ENCODE assay signal across 1 cellular context in the genomic region with DNA sequence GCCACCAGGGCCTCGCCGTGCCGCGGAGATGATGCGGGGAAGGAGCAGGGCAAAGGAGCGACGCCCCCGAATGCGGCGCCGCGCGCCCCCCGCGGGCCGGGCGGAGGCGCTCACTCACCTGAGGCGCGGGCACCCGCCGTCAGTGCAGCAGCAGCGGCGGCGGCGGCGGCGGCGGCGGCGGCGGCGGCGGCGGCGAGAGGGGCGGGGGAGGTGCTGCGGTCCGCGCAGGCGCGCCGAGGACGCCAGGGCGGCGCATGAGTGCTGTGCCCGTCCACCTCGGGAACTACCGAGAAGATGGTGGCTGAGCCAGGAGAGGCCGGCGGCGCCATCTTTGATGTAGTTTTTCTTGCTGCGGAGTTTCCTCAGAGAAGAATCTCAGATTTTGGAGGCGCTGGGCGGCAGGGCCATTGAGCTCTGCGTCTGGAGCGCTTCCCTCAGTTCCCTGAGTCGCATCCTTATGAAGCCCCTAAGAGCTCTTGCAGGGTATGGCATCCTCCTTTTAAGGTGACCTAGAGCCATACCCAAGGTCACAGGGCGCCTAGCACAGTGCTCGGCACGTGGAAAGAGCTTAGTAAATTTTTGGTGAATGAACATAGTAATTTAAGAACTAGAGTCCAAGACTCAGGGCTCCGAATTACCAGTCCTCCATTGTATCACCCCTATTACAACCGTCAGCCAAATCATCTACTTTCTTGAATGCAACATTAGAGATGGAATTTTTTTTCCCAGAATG.
TF ChIP-seq lines count a peak whose summit lies in the region.

A gene (minus strand): TSS at position 164 of the 733 bp plus-strand sequence. CDS start 24,355 bp downstream, outside the sequence.

TF ChIP-seq in H1, 55 proteins besides CTCF, POLR2A, EP300 and RAD21 (continued from another document):
- TF ChIP-seq GTF2F1 (IDR thresholded peaks at IDR 0.05; ENCODE audit: borderline replicate concordance, low read depth, low read length) (no peak), CREB1 (IDR thresholded peaks at IDR 0.05) (peak; percentile 75), RXRA (IDR thresholded peaks at IDR 0.05; ENCODE audit: insufficient read depth, low read depth, low read length) (no peak), SIX5 (IDR thresholded peaks at IDR 0.05; ENCODE audit: low read depth, low read length) (peak; percentile 56), TAF1 (IDR thresholded peaks at IDR 0.05; ENCODE audit: low read depth, low read length) (peak; percentile 64; the same call in 1 of the 2 replicates), KDM4A (IDR thresholded peaks at IDR 0.05; ENCODE audit: low read depth, low read length, severe bottlenecking) (peak; percentile 20), CHD2 (IDR thresholded peaks at IDR 0.05; ENCODE audit: low read length) (no peak), JUND (IDR thresholded peaks at IDR 0.05; ENCODE audit: low read length) (no peak), TBP (IDR thresholded peaks at IDR 0.05; ENCODE audit: low read depth, low read length) (peak; percentile 15; the same call in 1 of the 2 replicates), YY1 (IDR thresholded peaks at IDR 0.05; ENCODE audit: low read depth, low read length) (peak; percentile 100), TEAD4 (IDR thresholded peaks at IDR 0.05; ENCODE audit: low read depth, low read length) (no peak), SP1 (IDR thresholded peaks at IDR 0.05; ENCODE audit: low read depth, low read length) (no peak), NRF1 (IDR thresholded peaks at IDR 0.05; ENCODE audit: low read depth, low read length) (peak; percentile 57), GABPA (IDR thresholded peaks at IDR 0.05; ENCODE audit: borderline replicate concordance, insufficient read depth, low read length) (no peak)
- TF ChIP-seq, protein P1, sequence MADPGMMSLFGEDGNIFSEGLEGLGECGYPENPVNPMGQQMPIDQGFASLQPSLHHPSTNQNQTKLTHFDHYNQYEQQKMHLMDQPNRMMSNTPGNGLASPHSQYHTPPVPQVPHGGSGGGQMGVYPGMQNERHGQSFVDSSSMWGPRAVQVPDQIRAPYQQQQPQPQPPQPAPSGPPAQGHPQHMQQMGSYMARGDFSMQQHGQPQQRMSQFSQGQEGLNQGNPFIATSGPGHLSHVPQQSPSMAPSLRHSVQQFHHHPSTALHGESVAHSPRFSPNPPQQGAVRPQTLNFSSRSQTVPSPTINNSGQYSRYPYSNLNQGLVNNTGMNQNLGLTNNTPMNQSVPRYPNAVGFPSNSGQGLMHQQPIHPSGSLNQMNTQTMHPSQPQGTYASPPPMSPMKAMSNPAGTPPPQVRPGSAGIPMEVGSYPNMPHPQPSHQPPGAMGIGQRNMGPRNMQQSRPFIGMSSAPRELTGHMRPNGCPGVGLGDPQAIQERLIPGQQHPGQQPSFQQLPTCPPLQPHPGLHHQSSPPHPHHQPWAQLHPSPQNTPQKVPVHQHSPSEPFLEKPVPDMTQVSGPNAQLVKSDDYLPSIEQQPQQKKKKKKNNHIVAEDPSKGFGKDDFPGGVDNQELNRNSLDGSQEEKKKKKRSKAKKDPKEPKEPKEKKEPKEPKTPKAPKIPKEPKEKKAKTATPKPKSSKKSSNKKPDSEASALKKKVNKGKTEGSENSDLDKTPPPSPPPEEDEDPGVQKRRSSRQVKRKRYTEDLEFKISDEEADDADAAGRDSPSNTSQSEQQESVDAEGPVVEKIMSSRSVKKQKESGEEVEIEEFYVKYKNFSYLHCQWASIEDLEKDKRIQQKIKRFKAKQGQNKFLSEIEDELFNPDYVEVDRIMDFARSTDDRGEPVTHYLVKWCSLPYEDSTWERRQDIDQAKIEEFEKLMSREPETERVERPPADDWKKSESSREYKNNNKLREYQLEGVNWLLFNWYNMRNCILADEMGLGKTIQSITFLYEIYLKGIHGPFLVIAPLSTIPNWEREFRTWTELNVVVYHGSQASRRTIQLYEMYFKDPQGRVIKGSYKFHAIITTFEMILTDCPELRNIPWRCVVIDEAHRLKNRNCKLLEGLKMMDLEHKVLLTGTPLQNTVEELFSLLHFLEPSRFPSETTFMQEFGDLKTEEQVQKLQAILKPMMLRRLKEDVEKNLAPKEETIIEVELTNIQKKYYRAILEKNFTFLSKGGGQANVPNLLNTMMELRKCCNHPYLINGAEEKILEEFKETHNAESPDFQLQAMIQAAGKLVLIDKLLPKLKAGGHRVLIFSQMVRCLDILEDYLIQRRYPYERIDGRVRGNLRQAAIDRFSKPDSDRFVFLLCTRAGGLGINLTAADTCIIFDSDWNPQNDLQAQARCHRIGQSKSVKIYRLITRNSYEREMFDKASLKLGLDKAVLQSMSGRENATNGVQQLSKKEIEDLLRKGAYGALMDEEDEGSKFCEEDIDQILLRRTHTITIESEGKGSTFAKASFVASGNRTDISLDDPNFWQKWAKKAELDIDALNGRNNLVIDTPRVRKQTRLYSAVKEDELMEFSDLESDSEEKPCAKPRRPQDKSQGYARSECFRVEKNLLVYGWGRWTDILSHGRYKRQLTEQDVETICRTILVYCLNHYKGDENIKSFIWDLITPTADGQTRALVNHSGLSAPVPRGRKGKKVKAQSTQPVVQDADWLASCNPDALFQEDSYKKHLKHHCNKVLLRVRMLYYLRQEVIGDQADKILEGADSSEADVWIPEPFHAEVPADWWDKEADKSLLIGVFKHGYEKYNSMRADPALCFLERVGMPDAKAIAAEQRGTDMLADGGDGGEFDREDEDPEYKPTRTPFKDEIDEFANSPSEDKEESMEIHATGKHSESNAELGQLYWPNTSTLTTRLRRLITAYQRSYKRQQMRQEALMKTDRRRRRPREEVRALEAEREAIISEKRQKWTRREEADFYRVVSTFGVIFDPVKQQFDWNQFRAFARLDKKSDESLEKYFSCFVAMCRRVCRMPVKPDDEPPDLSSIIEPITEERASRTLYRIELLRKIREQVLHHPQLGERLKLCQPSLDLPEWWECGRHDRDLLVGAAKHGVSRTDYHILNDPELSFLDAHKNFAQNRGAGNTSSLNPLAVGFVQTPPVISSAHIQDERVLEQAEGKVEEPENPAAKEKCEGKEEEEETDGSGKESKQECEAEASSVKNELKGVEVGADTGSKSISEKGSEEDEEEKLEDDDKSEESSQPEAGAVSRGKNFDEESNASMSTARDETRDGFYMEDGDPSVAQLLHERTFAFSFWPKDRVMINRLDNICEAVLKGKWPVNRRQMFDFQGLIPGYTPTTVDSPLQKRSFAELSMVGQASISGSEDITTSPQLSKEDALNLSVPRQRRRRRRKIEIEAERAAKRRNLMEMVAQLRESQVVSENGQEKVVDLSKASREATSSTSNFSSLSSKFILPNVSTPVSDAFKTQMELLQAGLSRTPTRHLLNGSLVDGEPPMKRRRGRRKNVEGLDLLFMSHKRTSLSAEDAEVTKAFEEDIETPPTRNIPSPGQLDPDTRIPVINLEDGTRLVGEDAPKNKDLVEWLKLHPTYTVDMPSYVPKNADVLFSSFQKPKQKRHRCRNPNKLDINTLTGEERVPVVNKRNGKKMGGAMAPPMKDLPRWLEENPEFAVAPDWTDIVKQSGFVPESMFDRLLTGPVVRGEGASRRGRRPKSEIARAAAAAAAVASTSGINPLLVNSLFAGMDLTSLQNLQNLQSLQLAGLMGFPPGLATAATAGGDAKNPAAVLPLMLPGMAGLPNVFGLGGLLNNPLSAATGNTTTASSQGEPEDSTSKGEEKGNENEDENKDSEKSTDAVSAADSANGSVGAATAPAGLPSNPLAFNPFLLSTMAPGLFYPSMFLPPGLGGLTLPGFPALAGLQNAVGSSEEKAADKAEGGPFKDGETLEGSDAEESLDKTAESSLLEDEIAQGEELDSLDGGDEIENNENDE (IDR thresholded peaks at IDR 0.05; ENCODE audit: insufficient replicate concordance, low read length), result no peak
